Comparison of ENCODE assay signal across 23 cellular contexts in genomic region chr12:77342275-77342674, GRCh38.
"Had no signal": no experiment of that assay in that cellular context is flagged by ENCODE, and none has a peak within 500 bp of the region (broad histone marks: within the 10 kb centered on the region; RNA-seq: fewer than 3 reads in every experiment).

No MANE protein-coding gene starts in this region.

- H3K4me3 ChIP-seq: dorsolateral prefrontal cortex, esophagus muscularis mucosa, heart right ventricle, left lung, smooth muscle cell, thyroid gland, vagina had no signal

- DNase-seq: dorsolateral prefrontal cortex; effector CD4-positive, alpha-beta T cell; foreskin melanocyte; glutamatergic neuron; heart right ventricle; hippocampal formation; left cardiac atrium; left lung; mesendoderm; naive thymus-derived CD8-positive, alpha-beta T cell; stimulated activated CD4-positive, alpha-beta T cell treated with anti-CD3 and anti-CD28 coated beads, Interleukin-12 subunit alpha, Interleukin-12 subunit beta, amount 100 ng/mL, for 4 hours; stimulated activated CD4-positive, alpha-beta T cell treated with anti-CD3 and anti-CD28 coated beads, Interleukin-1b, Interleukin-23, amount 100 ng/mL, for 48 hours; stimulated activated CD4-positive, alpha-beta T cell treated with anti-CD3 and anti-CD28 coated beads, Interleukin-4, amount 100 ng/mL, for 1 hour; stimulated activated CD8-positive, alpha-beta memory T cell treated with anti-CD3 and anti-CD28 coated beads, Interleukin-4, amount 100 ng/mL, for 48 hours; stimulated activated naive CD4-positive, alpha-beta T cell; stimulated activated naive CD8-positive, alpha-beta T cell treated with anti-CD3 and anti-CD28 coated beads, Interleukin-15, amount 100 ng/mL, for 72 hours; thyroid gland; trophoblast cell had no signal

- H3K9me3 Mint-ChIP-seq: stimulated activated naive CD8-positive, alpha-beta T cell treated with anti-CD3 and anti-CD28 coated beads, Interleukin-15, amount 100 ng/mL, for 72 hours had no signal

- H2AFZ ChIP-seq: parathyroid adenoma had no signal

- H3K36me3 Mint-ChIP-seq: naive thymus-derived CD8-positive, alpha-beta T cell had no signal

- H3K4me3 Mint-ChIP-seq: naive thymus-derived CD8-positive, alpha-beta T cell; stimulated activated naive CD8-positive, alpha-beta T cell treated with anti-CD3 and anti-CD28 coated beads, Interleukin-15, amount 100 ng/mL, for 72 hours had no signal

- H3K27ac ChIP-seq: dorsolateral prefrontal cortex, esophagus muscularis mucosa, heart right ventricle, left lung, parathyroid adenoma, thyroid gland, vagina had no signal

- ATAC-seq: heart right ventricle; left cardiac atrium; left lung; naive thymus-derived CD8-positive, alpha-beta T cell; stimulated activated naive CD8-positive, alpha-beta T cell treated with anti-CD3 and anti-CD28 coated beads, Interleukin-15, amount 100 ng/mL, for 72 hours had no signal

- H3K9ac ChIP-seq: parathyroid adenoma had no signal

- H3K9me3 ChIP-seq: esophagus muscularis mucosa, heart right ventricle, left lung, thyroid gland, vagina had no signal

- H3K27ac Mint-ChIP-seq: naive thymus-derived CD8-positive, alpha-beta T cell; progenitor cell of endocrine pancreas; stimulated activated naive CD8-positive, alpha-beta T cell treated with anti-CD3 and anti-CD28 coated beads, Interleukin-15, amount 100 ng/mL, for 72 hours had no signal

- H3K36me3 ChIP-seq: esophagus muscularis mucosa, heart right ventricle, left lung, thyroid gland, vagina had no signal

- H3K27me3 Mint-ChIP-seq: progenitor cell of endocrine pancreas; stimulated activated naive CD8-positive, alpha-beta T cell treated with anti-CD3 and anti-CD28 coated beads, Interleukin-15, amount 100 ng/mL, for 72 hours had no signal

- H3K4me1 Mint-ChIP-seq: naive thymus-derived CD8-positive, alpha-beta T cell; stimulated activated naive CD8-positive, alpha-beta T cell treated with anti-CD3 and anti-CD28 coated beads, Interleukin-15, amount 100 ng/mL, for 72 hours had no signal

- H3K4me1 ChIP-seq: left lung, thyroid gland, vagina had no signal

- H3K79me2 ChIP-seq: parathyroid adenoma had no signal

- H3K27me3 ChIP-seq: dorsolateral prefrontal cortex, esophagus muscularis mucosa, heart right ventricle, left lung, thyroid gland, vagina had no signal

- H3K4me2 ChIP-seq: smooth muscle cell had no signal
